1 cellular context compared by ENCODE assay signal in the genomic region with DNA sequence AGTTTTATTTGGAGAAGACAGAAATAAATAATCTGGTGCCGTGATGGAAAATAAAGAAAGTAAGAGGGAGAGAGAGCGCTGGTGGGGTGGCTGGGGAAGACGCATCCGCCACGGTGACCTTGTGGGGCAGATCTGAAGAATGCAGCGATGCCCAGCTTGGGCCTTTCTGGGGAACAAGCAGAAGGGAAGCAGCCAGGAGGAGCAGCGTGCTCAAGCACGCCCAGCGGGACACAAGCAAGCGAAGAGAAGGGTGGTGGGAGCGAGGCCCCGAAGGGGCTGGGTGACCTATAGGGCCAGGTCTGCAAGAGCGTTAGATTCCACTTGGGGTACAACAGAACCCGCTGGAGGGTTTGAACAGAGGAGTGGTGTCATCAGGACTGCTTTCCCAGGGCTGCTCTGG.
TF ChIP-seq lines count a peak whose summit lies in the region.

No MANE protein-coding gene starts in this region.

TF ChIP-seq in H1, 55 proteins besides CTCF, POLR2A, EP300 and RAD21:
- TF ChIP-seq, protein P1, sequence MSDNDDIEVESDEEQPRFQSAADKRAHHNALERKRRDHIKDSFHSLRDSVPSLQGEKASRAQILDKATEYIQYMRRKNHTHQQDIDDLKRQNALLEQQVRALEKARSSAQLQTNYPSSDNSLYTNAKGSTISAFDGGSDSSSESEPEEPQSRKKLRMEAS (IDR thresholded peaks at IDR 0.05): no peak
- TF ChIP-seq CTBP2 (IDR thresholded peaks at IDR 0.05; ENCODE audit: borderline replicate concordance, insufficient read depth, insufficient read length, low read length) (no peak), BCL11A (IDR thresholded peaks at IDR 0.05; ENCODE audit: low read depth in 2 of 2, low read length in 2 of 2) (no peak), POLR2AphosphoS5 (IDR thresholded peaks at IDR 0.05; ENCODE audit: low read depth, low read length) (no peak), POU5F1 (IDR thresholded peaks at IDR 0.05; ENCODE audit: low read depth, low read length) (no peak), JUN (IDR thresholded peaks at IDR 0.05; ENCODE audit: low read depth, low read length) (no peak), CHD2 (IDR thresholded peaks at IDR 0.05; ENCODE audit: low read length) (no peak), ZNF274 (IDR thresholded peaks at IDR 0.05; ENCODE audit: borderline replicate concordance, extremely low read depth, low read length) (no peak)
